ENCODE assay signal across 1 cellular context in genomic region chr17:44008205-44008909, GRCh38.
TF ChIP-seq lines count a peak whose summit lies in the region.

No MANE protein-coding gene starts in this region.

TF ChIP-seq in HepG2, 621 proteins besides CTCF, POLR2A, EP300 and RAD21:
- no peak for TF ChIP-seq ZNF230 (CRISPR knock-in tag; IDR thresholded peaks at IDR 0.05)
- TF ChIP-seq HNRNPLL (IDR thresholded peaks at IDR 0.05; ENCODE audit: low read depth, low read length, poor library complexity, severe bottlenecking) = no peak
- no peak for TF ChIP-seq GTF2F1 (IDR thresholded peaks at IDR 0.05; ENCODE audit: low read length)
- no peak for TF ChIP-seq TP53 (CRISPR knock-in tag; conservative IDR thresholded peaks at IDR 0.05)
- no peak for TF ChIP-seq ZSCAN21 (CRISPR knock-in tag; IDR thresholded peaks at IDR 0.05; ENCODE audit: borderline replicate concordance)
